24 cellular contexts compared by ENCODE assay signal in genomic region chr7:157676001-157676400, GRCh38.
A peak's percentile ranks its signal among the peaks of the same experiment; 100 is the strongest.
DNase-seq lines count a peak whose midpoint lies in the region; ATAC-seq and TF ChIP-seq lines count a peak whose summit lies in the region.
"Had no signal": no experiment of that assay in that cellular context is flagged by ENCODE, and none has a peak within 500 bp of the region (broad histone marks: within the 10 kb centered on the region; RNA-seq: fewer than 3 reads in every experiment).

No MANE protein-coding gene starts in this region.

- no peaks in the 10 kb centered on the region for H3K36me3 ChIP-seq in Peyer's patch
- H3K36me3 ChIP-seq in upper lobe of right lung, result no peaks in the 10 kb centered on the region
- H3K36me3 ChIP-seq: cardiac muscle cell, gastroesophageal sphincter had no signal

- no peak overlapping the region for H3K4me3 Mint-ChIP-seq in stimulated activated naive CD8-positive, alpha-beta T cell treated with anti-CD3 and anti-CD28 coated beads, Interleukin-15, amount 100 ng/mL, for 72 hours
- H3K4me3 Mint-ChIP-seq: activated CD4-positive, alpha-beta T cell treated with anti-CD3 and anti-CD28 coated beads, Interleukin-2, amount 10 ng/mL, durations not matched to agents 7 days and 5 days; CD8-positive, alpha-beta T cell; GM23338; nephron progenitor cell had no signal

- TF ChIP-seq POLR2A in Peyer's patch (IDR thresholded peaks at IDR 0.05), result no peak

- H3K27me3 ChIP-seq in Peyer's patch (no peaks in the 10 kb centered on the region), upper lobe of right lung (peaks cover 54% of the 10 kb centered on the region)

- no peak overlapping the region for H3K27ac ChIP-seq in Peyer's patch
- no peak overlapping the region for H3K27ac ChIP-seq in upper lobe of right lung
- H3K27ac ChIP-seq: cardiac muscle cell, gastroesophageal sphincter had no signal

- H3K4me1 ChIP-seq in Peyer's patch (no peaks in the 10 kb centered on the region), upper lobe of right lung (no peaks in the 10 kb centered on the region)
- H3K4me1 ChIP-seq: gastroesophageal sphincter had no signal

- intact Hi-C loops in left colon (cut with DNase I, micrococcal nuclease), result no loop called here
- intact Hi-C loops in upper lobe of right lung (cut with DNase I), result no loop called here

- no peak overlapping the region for H3K4me3 ChIP-seq in Peyer's patch
- no peak overlapping the region for H3K4me3 ChIP-seq in upper lobe of right lung
- H3K4me3 ChIP-seq: cardiac muscle cell, gastroesophageal sphincter, GM23338 had no signal

- H3K27me3 Mint-ChIP-seq in stimulated activated naive CD8-positive, alpha-beta T cell treated with anti-CD3 and anti-CD28 coated beads, Interleukin-15, amount 100 ng/mL, for 72 hours, result peaks cover 86% of the 10 kb centered on the region

- peaks cover 8% of the 10 kb centered on the region for H3K4me1 Mint-ChIP-seq in stimulated activated naive CD8-positive, alpha-beta T cell treated with anti-CD3 and anti-CD28 coated beads, Interleukin-15, amount 100 ng/mL, for 72 hours
- H3K4me1 Mint-ChIP-seq: GM23338 had no signal

- DNase-seq in stimulated activated naive CD8-positive, alpha-beta T cell treated with anti-CD3 and anti-CD28 coated beads, Interleukin-15, Interleukin-2, amounts not matched to agents 100 U/mL and 50 U/mL, for 24 hours, result no peak
- DNase-seq in stimulated activated naive CD8-positive, alpha-beta T cell treated with anti-CD3 and anti-CD28 coated beads, Interleukin-15, amount 100 ng/mL, for 72 hours, result no peak
- DNase-seq in Peyer's patch (peak in 2 of 3 donors; percentile 23 to 37), left colon (peak in 1 of 2 donors; percentile 46), upper lobe of right lung (peak; percentile 50)
- DNase-seq in activated CD4-positive, alpha-beta T cell treated with anti-CD3 and anti-CD28 coated beads, Interleukin-2, amount 50 U/mL, for 4 hours, result no peak
- DNase-seq: activated CD4-positive, alpha-beta T cell treated with anti-CD3 and anti-CD28 coated beads, Interleukin-2, amount 10 ng/mL, durations not matched to agents 7 days and 5 days; activated naive CD4-positive, alpha-beta T cell; GF-D8; KBM-7; NCI-H1048; NCI-H2081 treated with DMSO at 0.1 percent for 48 hours; nephron progenitor cell; SHP77; stimulated activated naive CD4-positive, alpha-beta T cell treated with Interleukin-2 at 50 U/mL for 16 hours; T-helper 1 cell; trophoblast cell had no signal

- no peaks in the 10 kb centered on the region for H3K9me3 Mint-ChIP-seq in stimulated activated naive CD8-positive, alpha-beta T cell treated with anti-CD3 and anti-CD28 coated beads, Interleukin-15, amount 100 ng/mL, for 72 hours
- H3K9me3 Mint-ChIP-seq: activated CD4-positive, alpha-beta T cell treated with anti-CD3 and anti-CD28 coated beads, Interleukin-2, amount 10 ng/mL, durations not matched to agents 7 days and 5 days; CD8-positive, alpha-beta T cell; nephron progenitor cell had no signal

- H3K9me3 ChIP-seq in Peyer's patch (no peaks in the 10 kb centered on the region), upper lobe of right lung (no peaks in the 10 kb centered on the region)
- H3K9me3 ChIP-seq: gastroesophageal sphincter had no signal

- peak; percentile 43 for ATAC-seq in stimulated activated naive CD8-positive, alpha-beta T cell treated with anti-CD3 and anti-CD28 coated beads, Interleukin-15, Interleukin-2, amounts not matched to agents 100 U/mL and 50 U/mL, for 24 hours
- ATAC-seq in stimulated activated naive CD8-positive, alpha-beta T cell treated with anti-CD3 and anti-CD28 coated beads, Interleukin-15, amount 100 ng/mL, for 72 hours, result no peak
- ATAC-seq in left colon, result peak; percentile 84
- no peak for ATAC-seq in upper lobe of right lung
- no peak for ATAC-seq in HG02588 (IDR thresholded peaks at IDR 0.05; ENCODE audit: unreplicated experiment)
- no peak for ATAC-seq in HG02885 (IDR thresholded peaks at IDR 0.05; ENCODE audit: poor library complexity, unreplicated experiment)
- ATAC-seq: CD8-positive, alpha-beta T cell; esophagus mucosa; gastroesophageal sphincter; GM23338 had no signal

- no peak overlapping the region for H3K27ac Mint-ChIP-seq in stimulated activated naive CD8-positive, alpha-beta T cell treated with anti-CD3 and anti-CD28 coated beads, Interleukin-15, amount 100 ng/mL, for 72 hours
- H3K27ac Mint-ChIP-seq: activated CD4-positive, alpha-beta T cell treated with anti-CD3 and anti-CD28 coated beads, Interleukin-2, amount 10 ng/mL, durations not matched to agents 7 days and 5 days; CD8-positive, alpha-beta T cell; GM23338; nephron progenitor cell had no signal

- TF ChIP-seq CTCF in Peyer's patch (IDR thresholded peaks at IDR 0.05), result no peak
- no peak for TF ChIP-seq CTCF in upper lobe of right lung (IDR thresholded peaks at IDR 0.05)

Comparison
In these comparisons a context has a peak if more than half of its experiments do, and no peak if none do; other contexts are left out.
1. ATAC-seq: peak in stimulated activated naive CD8-positive, alpha-beta T cell treated with anti-CD3 and anti-CD28 coated beads, Interleukin-15, Interleukin-2, amounts not matched to agents 100 U/mL and 50 U/mL, for 24 hours (single experiment) and left colon (single experiment); none in stimulated activated naive CD8-positive, alpha-beta T cell treated with anti-CD3 and anti-CD28 coated beads, Interleukin-15, amount 100 ng/mL, for 72 hours (single experiment), upper lobe of right lung (single experiment), HG02588 (single experiment) and HG02885 (single experiment).
2. DNase-seq: peak in Peyer's patch (2 of 3) and upper lobe of right lung (single experiment); none in stimulated activated naive CD8-positive, alpha-beta T cell treated with anti-CD3 and anti-CD28 coated beads, Interleukin-15, Interleukin-2, amounts not matched to agents 100 U/mL and 50 U/mL, for 24 hours (single experiment), stimulated activated naive CD8-positive, alpha-beta T cell treated with anti-CD3 and anti-CD28 coated beads, Interleukin-15, amount 100 ng/mL, for 72 hours (0 of 2) and activated CD4-positive, alpha-beta T cell treated with anti-CD3 and anti-CD28 coated beads, Interleukin-2, amount 50 U/mL, for 4 hours (0 of 2).